Comparison of ENCODE assay signal across 8 cellular contexts in genomic region chr15:74614744-74615312, GRCh38. TPM values are rescaled to one million over a fixed set of nuclear protein-coding genes. Genes with fewer than 3 reads are reported as not detected.
DNase-seq lines count a peak whose midpoint lies in the region; ATAC-seq, FAIRE-seq and TF ChIP-seq lines count a peak whose summit lies in the region.

No MANE protein-coding gene starts in this region.

- no peak for FAIRE-seq in pancreas (lab: Jason Lieb, UNC)

- intact Hi-C loops in activated naive CD4-positive, alpha-beta T cell treated with anti-CD3 and anti-CD28 coated beads for 36 hours (cut with micrococcal nuclease), result loop anchor here (1.0 to 2.0 kb wide), 5 partner anchors 17 to 836 kb away; partner anchors contain the start of genes ARID3B, SIN3A, UBL7 and ULK3
- intact Hi-C loops in pancreas (cut with DNase I), result loop anchor here in 2 of 3 donors (10.0 kb wide), 2 partner anchors 70 to 240 kb away; partner anchors contain the start of gene ARID3B (in 1 of the 2)

- no peaks in the 10 kb centered on the region for H3K27me3 ChIP-seq in CD4-positive, CD25-positive, alpha-beta regulatory T cell (ENCODE audit: control insufficient read depth, insufficient read depth, low read length)
- no peaks in the 10 kb centered on the region for H3K27me3 ChIP-seq in SJCRH30
- H3K27me3 ChIP-seq in pancreas, result no peaks in the 10 kb centered on the region
- no peaks in the 10 kb centered on the region for H3K27me3 ChIP-seq in tibial nerve

- 0 to 1% methylated on average over 33 to 50 of the region's 50 CpGs for WGBS in pancreas, 2 donors
- 0% methylated on average over 40 of the region's 50 CpGs; no CpG with 5 or more reads in 1 of the 2 donors for WGBS in tibial nerve, 2 donors

- H3K9me3 ChIP-seq in CD4-positive, CD25-positive, alpha-beta regulatory T cell (ENCODE audit: control insufficient read depth in 2 of 2, low read length in 2 of 2), result no peaks in the 10 kb centered on the region
- no peaks in the 10 kb centered on the region for H3K9me3 ChIP-seq in SJCRH30 (replicated peaks)
- no peaks in the 10 kb centered on the region for H3K9me3 ChIP-seq in pancreas
- H3K9me3 ChIP-seq in tibial nerve, result no peaks in the 10 kb centered on the region

- peak overlapping the region; percentile 66 for H3K4me3 ChIP-seq in CD4-positive, CD25-positive, alpha-beta regulatory T cell (ENCODE audit: low read depth, low read length)
- H3K4me3 ChIP-seq in SJCRH30, result peak overlapping the region; percentile 76
- peak overlapping the region; percentile 84 to 98 (median 94) for H3K4me3 ChIP-seq in pancreas
- H3K4me3 ChIP-seq in tibial nerve, result peak overlapping the region; percentile 74 to 100 (median 89)

- CTCF ChIA-PET in activated naive CD4-positive, alpha-beta T cell treated with anti-CD3 and anti-CD28 coated beads for 36 hours (lab: Charles Lee), result interaction anchor here (1.4 kb wide), 1 partner anchor 17 kb away, joined by 6 read pairs; no protein-coding TSS in a partner anchor

- no peaks in the 10 kb centered on the region for H3K9me3 Mint-ChIP-seq in CD4-positive, CD25-positive, alpha-beta regulatory T cell
- H3K9me3 Mint-ChIP-seq in activated naive CD4-positive, alpha-beta T cell treated with anti-CD3 and anti-CD28 coated beads for 36 hours, result no peaks in the 10 kb centered on the region

- H3K4me1 Mint-ChIP-seq in CD4-positive, CD25-positive, alpha-beta regulatory T cell, result peaks cover 0 to 42% (median 28%) of the 10 kb centered on the region in 4 donors
- H3K4me1 Mint-ChIP-seq in activated naive CD4-positive, alpha-beta T cell treated with anti-CD3 and anti-CD28 coated beads for 36 hours (ENCODE audit: low read depth), result peaks cover 33% of the 10 kb centered on the region

- H3K36me3 Mint-ChIP-seq in CD4-positive, CD25-positive, alpha-beta regulatory T cell, result peaks cover 6% of the 10 kb centered on the region
- H3K36me3 Mint-ChIP-seq in activated naive CD4-positive, alpha-beta T cell treated with anti-CD3 and anti-CD28 coated beads for 36 hours (ENCODE audit: low read depth), result peaks cover 1% of the 10 kb centered on the region

- DNase-seq in CD4-positive, CD25-positive, alpha-beta regulatory T cell, result peak; percentile 89 to 92 (median 91)
- peak; percentile 63 for DNase-seq in HK-2 (ENCODE audit: unreplicated experiment)
- DNase-seq in SJCRH30, result peak; percentile 77 to 87
- peak; percentile 81 for DNase-seq in activated naive CD4-positive, alpha-beta T cell treated with anti-CD3 and anti-CD28 coated beads for 36 hours
- peak; percentile 76 for DNase-seq in glomerular visceral epithelial cell (ENCODE audit: extremely low spot score)
- peak; percentile 66 to 85 (median 78) for DNase-seq in pancreas
- peak; percentile 65 to 69 for DNase-seq in tibial nerve (ENCODE audit: low spot score in 2 of 2)

- peaks cover 38% of the 10 kb centered on the region for H3K4me1 ChIP-seq in CD4-positive, CD25-positive, alpha-beta regulatory T cell (ENCODE audit: control insufficient read depth, insufficient read depth, low read length, poor library complexity, severe bottlenecking)
- H3K4me1 ChIP-seq in SJCRH30 (peaks cover 9% of the 10 kb centered on the region), pancreas (peaks cover 12 to 15% (median 13%) of the 10 kb centered on the region in 3 donors), tibial nerve (peaks cover 0 to 41% (median 31%) of the 10 kb centered on the region in 4 donors)

- peaks cover 13% of the 10 kb centered on the region for H3K36me3 ChIP-seq in CD4-positive, CD25-positive, alpha-beta regulatory T cell (ENCODE audit: control insufficient read depth, insufficient read depth, low read length)
- H3K36me3 ChIP-seq in SJCRH30 (peaks cover 6% of the 10 kb centered on the region; the same call in 1 of the 2 replicates), pancreas (peaks cover 0 to 7% (median 0%) of the 10 kb centered on the region in 3 donors), tibial nerve (peaks cover 0 to 11% (median 7%) of the 10 kb centered on the region in 3 donors)

- TF ChIP-seq CTCF in pancreas (IDR thresholded peaks at IDR 0.05) (no peak), tibial nerve (IDR thresholded peaks at IDR 0.05) (no peak)

- ATAC-seq in CD4-positive, CD25-positive, alpha-beta regulatory T cell (ENCODE audit: low read depth in 2 of 2), result peak; percentile 65 to 70
- ATAC-seq in GM19455 (IDR thresholded peaks at IDR 0.05; ENCODE audit: unreplicated experiment) (peak; percentile 35), pancreas (peak; percentile 58 to 75 (median 70))

- peak overlapping the region; percentile 93 to 99 (median 96) for H3K4me3 Mint-ChIP-seq in CD4-positive, CD25-positive, alpha-beta regulatory T cell
- H3K4me3 Mint-ChIP-seq in activated naive CD4-positive, alpha-beta T cell treated with anti-CD3 and anti-CD28 coated beads for 36 hours, result peak overlapping the region; percentile 90

- H3K27ac ChIP-seq in CD4-positive, CD25-positive, alpha-beta regulatory T cell (ENCODE audit: insufficient read depth, low read length, poor library complexity, severe bottlenecking), result peak overlapping the region; percentile 97
- H3K27ac ChIP-seq in SJCRH30 (peak overlapping the region; percentile 79), pancreas (peak overlapping the region; percentile 89 to 99 (median 97)), tibial nerve (peak overlapping the region; percentile 93 to 99 (median 96))

- H3K27ac Mint-ChIP-seq in CD4-positive, CD25-positive, alpha-beta regulatory T cell, result peak overlapping the region; percentile 93 to 98 (median 96)
- H3K27ac Mint-ChIP-seq in activated naive CD4-positive, alpha-beta T cell treated with anti-CD3 and anti-CD28 coated beads for 36 hours, result peak overlapping the region; percentile 95

- H3K27me3 Mint-ChIP-seq in CD4-positive, CD25-positive, alpha-beta regulatory T cell, result no peaks in the 10 kb centered on the region
- no peaks in the 10 kb centered on the region for H3K27me3 Mint-ChIP-seq in activated naive CD4-positive, alpha-beta T cell treated with anti-CD3 and anti-CD28 coated beads for 36 hours (ENCODE audit: low read depth)

- TF ChIP-seq POLR2A in tibial nerve (IDR thresholded peaks at IDR 0.05), result peak in 1 of 2 donors; percentile 20

- TF ChIP-seq EP300 in tibial nerve (IDR thresholded peaks at IDR 0.05), result peak in 1 of 2 donors; percentile 49

RNA-seq across cellular contexts. Expression of gene CLK3, which starts 0.8 kb away (rescaled TPM):
- 289 TPM for total RNA-seq in CD4-positive, CD25-positive, alpha-beta regulatory T cell
- 10 to 100 TPM; 58.4 to 79.7 (median 75.0) TPM for polyA plus RNA-seq in CD4-positive, CD25-positive, alpha-beta regulatory T cell
- 42.3 and 44.4 TPM in 2 replicates for total RNA-seq in SJCRH30 (2014; rRNA removed; shearing (Covaris generic))
- total RNA-seq in activated naive CD4-positive, alpha-beta T cell treated with anti-CD3 and anti-CD28 coated beads for 36 hours, result 100 to 1,000 TPM; 124 TPM
- 10 to 100 TPM; 23.1 to 42.2 (median 28.7) TPM for total RNA-seq in pancreas
- 10 to 100 TPM; 63.1 to 89.9 TPM for polyA plus RNA-seq in pancreas
- total RNA-seq in tibial nerve, result 100 to 1,000 TPM; 130 to 181 (median 138) TPM

Comparison
In these comparisons a context has a peak if more than half of its experiments do, and no peak if none do; other contexts are left out.
1. Peak in every context shown above with its lines: DNase-seq, ATAC-seq, H3K4me3 ChIP-seq and H3K27ac ChIP-seq.